ENCODE assay signal across 19 cellular contexts in genomic region chr2:118989481-118989880, GRCh38. TPM values are rescaled to one million over a fixed set of nuclear protein-coding genes. Genes with fewer than 3 reads are reported as not detected.
DNase-seq lines count a peak whose midpoint lies in the region; ATAC-seq and TF ChIP-seq lines count a peak whose summit lies in the region.
"Had no signal": no experiment of that assay in that cellular context is flagged by ENCODE, and none has a peak within 500 bp of the region (broad histone marks: within the 10 kb centered on the region; RNA-seq: fewer than 3 reads in every experiment).

No MANE protein-coding gene starts in this region.

- no peaks in the 10 kb centered on the region for H3K9me3 Mint-ChIP-seq in activated CD8-positive, alpha-beta T cell treated with anti-CD3 and anti-CD28 coated beads, Interleukin-2, amount 10 ng/mL, durations not matched to agents 7 days and 5 days (ENCODE audit: insufficient read depth)
- no peaks in the 10 kb centered on the region for H3K9me3 Mint-ChIP-seq in activated CD8-positive, alpha-beta T cell treated with anti-CD3 and anti-CD28 coated beads for 36 hours
- no peaks in the 10 kb centered on the region for H3K9me3 Mint-ChIP-seq in glutamatergic neuron (ENCODE audit: unreplicated experiment)
- H3K9me3 Mint-ChIP-seq: activated T-cell treated with anti-CD3 and anti-CD28 coated beads, Interleukin-2, amount 50 U/mL, for 72 hours; nephron progenitor cell had no signal

- H3K4me3 Mint-ChIP-seq in activated CD8-positive, alpha-beta T cell treated with anti-CD3 and anti-CD28 coated beads, Interleukin-2, amount 10 ng/mL, durations not matched to agents 7 days and 5 days: no peak overlapping the region
- H3K4me3 Mint-ChIP-seq in activated CD8-positive, alpha-beta T cell treated with anti-CD3 and anti-CD28 coated beads for 36 hours: no peak overlapping the region
- no peak overlapping the region for H3K4me3 Mint-ChIP-seq in glutamatergic neuron (ENCODE audit: unreplicated experiment)
- H3K4me3 Mint-ChIP-seq: activated T-cell treated with anti-CD3 and anti-CD28 coated beads, Interleukin-2, amount 50 U/mL, for 72 hours; IgD-negative memory B cell; nephron progenitor cell had no signal

- DNase-seq in activated CD8-positive, alpha-beta T cell treated with anti-CD3 and anti-CD28 coated beads, Interleukin-2, amount 10 ng/mL, durations not matched to agents 7 days and 5 days: peak; percentile 16
- DNase-seq in activated CD8-positive, alpha-beta T cell treated with anti-CD3 and anti-CD28 coated beads for 36 hours: no peak
- peak; percentile 9 for DNase-seq in stomach
- no peak for DNase-seq in glutamatergic neuron
- DNase-seq in HUDEP-2 (lab: John Stamatoyannopoulos, UW; ENCODE audit: unreplicated experiment in 76 of 76): no peak
- no peak for DNase-seq in NCI-H510A (lab: John Stamatoyannopoulos, UW)
- DNase-seq: 8988T; activated T-cell treated with anti-CD3 and anti-CD28 coated beads, Interleukin-2, amount 50 U/mL, for 72 hours; NCI-H1417; NCI-H774; nephron progenitor cell; SIG-M5; small intestine had no signal

- CTCF ChIA-PET in activated CD8-positive, alpha-beta T cell treated with anti-CD3 and anti-CD28 coated beads, Interleukin-2, amount 10 ng/mL, durations not matched to agents 7 days and 5 days (lab: Charles Lee): interaction anchor here (0.9 kb wide), 1 partner anchor 108 kb away, joined by 5 read pairs; no protein-coding TSS in a partner anchor
- CTCF ChIA-PET in activated CD8-positive, alpha-beta T cell treated with anti-CD3 and anti-CD28 coated beads for 36 hours (lab: Charles Lee): no interaction called here

- no peak for ATAC-seq in activated CD8-positive, alpha-beta T cell treated with anti-CD3 and anti-CD28 coated beads, Interleukin-2, amount 10 ng/mL, durations not matched to agents 7 days and 5 days
- no peak for ATAC-seq in activated CD8-positive, alpha-beta T cell treated with anti-CD3 and anti-CD28 coated beads for 36 hours
- ATAC-seq in HG02759 (IDR thresholded peaks at IDR 0.05; ENCODE audit: unreplicated experiment) (peak; percentile 74), HG03558 (IDR thresholded peaks at IDR 0.05; ENCODE audit: extremely low read depth, unreplicated experiment) (peak; percentile 61)
- ATAC-seq: activated T-cell treated with anti-CD3 and anti-CD28 coated beads, Interleukin-2, amount 50 U/mL, for 72 hours had no signal

- intact Hi-C loops in activated CD8-positive, alpha-beta T cell treated with anti-CD3 and anti-CD28 coated beads for 36 hours (cut with micrococcal nuclease): no loop called here
- intact Hi-C loops in stomach (cut with DNase I; ENCODE audit: low total_unique reads): no loop called here

- H3K36me3 ChIP-seq in stomach: no peaks in the 10 kb centered on the region
- H3K36me3 ChIP-seq: ascending aorta, tibial artery had no signal

- no peaks in the 10 kb centered on the region for H3K36me3 Mint-ChIP-seq in activated CD8-positive, alpha-beta T cell treated with anti-CD3 and anti-CD28 coated beads, Interleukin-2, amount 10 ng/mL, durations not matched to agents 7 days and 5 days (ENCODE audit: low read depth)
- no peaks in the 10 kb centered on the region for H3K36me3 Mint-ChIP-seq in activated CD8-positive, alpha-beta T cell treated with anti-CD3 and anti-CD28 coated beads for 36 hours (ENCODE audit: low read depth)
- H3K36me3 Mint-ChIP-seq in glutamatergic neuron (ENCODE audit: unreplicated experiment): no peaks in the 10 kb centered on the region
- H3K36me3 Mint-ChIP-seq: IgD-negative memory B cell had no signal

- no peak for TF ChIP-seq CTCF in activated CD8-positive, alpha-beta T cell treated with anti-CD3 and anti-CD28 coated beads for 36 hours (IDR thresholded peaks at IDR 0.05)
- TF ChIP-seq CTCF in stomach (IDR thresholded peaks at IDR 0.05): no peak
- no peak for TF ChIP-seq CTCF in glutamatergic neuron (IDR thresholded peaks at IDR 0.05; ENCODE audit: partially characterized antibody, unreplicated experiment)

- 24 to 36% (median 30%) methylated on average over 2 of the region's 2 CpGs for WGBS in stomach, 5 donors

- H3K27ac Mint-ChIP-seq in activated CD8-positive, alpha-beta T cell treated with anti-CD3 and anti-CD28 coated beads, Interleukin-2, amount 10 ng/mL, durations not matched to agents 7 days and 5 days: no peak overlapping the region
- no peak overlapping the region for H3K27ac Mint-ChIP-seq in activated CD8-positive, alpha-beta T cell treated with anti-CD3 and anti-CD28 coated beads for 36 hours
- no peak overlapping the region for H3K27ac Mint-ChIP-seq in glutamatergic neuron (ENCODE audit: unreplicated experiment)
- H3K27ac Mint-ChIP-seq: activated T-cell treated with anti-CD3 and anti-CD28 coated beads, Interleukin-2, amount 50 U/mL, for 72 hours; IgD-negative memory B cell; nephron progenitor cell had no signal

- H3K9me3 ChIP-seq in stomach: no peaks in the 10 kb centered on the region
- H3K9me3 ChIP-seq: ascending aorta, tibial artery had no signal

- no peak overlapping the region for H3K4me3 ChIP-seq in stomach
- H3K4me3 ChIP-seq: ascending aorta, tibial artery had no signal

- no peak for TF ChIP-seq EP300 in stomach (IDR thresholded peaks at IDR 0.05)

- POLR2A ChIA-PET in activated CD8-positive, alpha-beta T cell treated with anti-CD3 and anti-CD28 coated beads, Interleukin-2, amount 10 ng/mL, durations not matched to agents 7 days and 5 days (lab: Charles Lee): no interaction called here
- POLR2A ChIA-PET in activated CD8-positive, alpha-beta T cell treated with anti-CD3 and anti-CD28 coated beads for 36 hours (lab: Charles Lee): no interaction called here

- H3K4me1 ChIP-seq in stomach: no peaks in the 10 kb centered on the region
- H3K4me1 ChIP-seq: ascending aorta, tibial artery had no signal

- TF ChIP-seq POLR2A in stomach (IDR thresholded peaks at IDR 0.05): no peak

- peaks cover 33% of the 10 kb centered on the region for H3K4me1 Mint-ChIP-seq in activated CD8-positive, alpha-beta T cell treated with anti-CD3 and anti-CD28 coated beads, Interleukin-2, amount 10 ng/mL, durations not matched to agents 7 days and 5 days (ENCODE audit: low read depth)
- H3K4me1 Mint-ChIP-seq in activated CD8-positive, alpha-beta T cell treated with anti-CD3 and anti-CD28 coated beads for 36 hours (ENCODE audit: low read depth): peaks cover 9% of the 10 kb centered on the region
- peaks cover 1% of the 10 kb centered on the region for H3K4me1 Mint-ChIP-seq in glutamatergic neuron (ENCODE audit: low read depth, unreplicated experiment)
- H3K4me1 Mint-ChIP-seq: IgD-negative memory B cell had no signal

- peaks cover 2% of the 10 kb centered on the region for H3K27me3 Mint-ChIP-seq in activated CD8-positive, alpha-beta T cell treated with anti-CD3 and anti-CD28 coated beads, Interleukin-2, amount 10 ng/mL, durations not matched to agents 7 days and 5 days (ENCODE audit: low read depth)
- no peaks in the 10 kb centered on the region for H3K27me3 Mint-ChIP-seq in activated CD8-positive, alpha-beta T cell treated with anti-CD3 and anti-CD28 coated beads for 36 hours
- H3K27me3 Mint-ChIP-seq in glutamatergic neuron (ENCODE audit: unreplicated experiment): peaks cover 3% of the 10 kb centered on the region

- no peak overlapping the region for H3K27ac ChIP-seq in stomach
- H3K27ac ChIP-seq: ascending aorta, tibial artery had no signal

- peaks cover 0 to 18% (median 0%) of the 10 kb centered on the region in 3 donors for H3K27me3 ChIP-seq in stomach
- H3K27me3 ChIP-seq: ascending aorta had no signal

RNA-seq across cellular contexts. Expression of gene MARCO, which starts 47.5 kb away (rescaled TPM):
- not detected for total RNA-seq in activated CD8-positive, alpha-beta T cell treated with anti-CD3 and anti-CD28 coated beads, Interleukin-2, amount 10 ng/mL, durations not matched to agents 7 days and 5 days
- total RNA-seq in activated CD8-positive, alpha-beta T cell treated with anti-CD3 and anti-CD28 coated beads for 36 hours: not detected
- total RNA-seq in stomach (10 to 100 TPM in 1 of 5 donors, 1 to 10 TPM in 2, under 1 TPM in 1, not detected in 1; 0.45 to 16.3 (median 1.7) TPM), glutamatergic neuron (ENCODE audit: unreplicated experiment) (not detected)
- polyA plus RNA-seq in stomach: 1 to 10 TPM in 2 of 3 donors, under 1 TPM in 1; 0.78 to 3.8 (median 2.8) TPM
- total RNA-seq: activated T-cell treated with anti-CD3 and anti-CD28 coated beads, Interleukin-2, amount 50 U/mL, for 72 hours; glomerular endothelial cell had no signal
- polyA plus RNA-seq: IgD-negative memory B cell had no signal

Comparison
In these comparisons a context has a peak if more than half of its experiments do, and no peak if none do; other contexts are left out.
1. DNase-seq: peak in activated CD8-positive, alpha-beta T cell treated with anti-CD3 and anti-CD28 coated beads, Interleukin-2, amount 10 ng/mL, durations not matched to agents 7 days and 5 days (single experiment) and stomach (single experiment); none in activated CD8-positive, alpha-beta T cell treated with anti-CD3 and anti-CD28 coated beads for 36 hours (single experiment), glutamatergic neuron (single experiment), HUDEP-2 (0 of 76) and NCI-H510A (single experiment).
2. ATAC-seq: peak in HG02759 (single experiment) and HG03558 (single experiment); none in activated CD8-positive, alpha-beta T cell treated with anti-CD3 and anti-CD28 coated beads, Interleukin-2, amount 10 ng/mL, durations not matched to agents 7 days and 5 days (single experiment) and activated CD8-positive, alpha-beta T cell treated with anti-CD3 and anti-CD28 coated beads for 36 hours (single experiment).